Comparison of ENCODE assay signal across 23 cellular contexts in the genomic region with DNA sequence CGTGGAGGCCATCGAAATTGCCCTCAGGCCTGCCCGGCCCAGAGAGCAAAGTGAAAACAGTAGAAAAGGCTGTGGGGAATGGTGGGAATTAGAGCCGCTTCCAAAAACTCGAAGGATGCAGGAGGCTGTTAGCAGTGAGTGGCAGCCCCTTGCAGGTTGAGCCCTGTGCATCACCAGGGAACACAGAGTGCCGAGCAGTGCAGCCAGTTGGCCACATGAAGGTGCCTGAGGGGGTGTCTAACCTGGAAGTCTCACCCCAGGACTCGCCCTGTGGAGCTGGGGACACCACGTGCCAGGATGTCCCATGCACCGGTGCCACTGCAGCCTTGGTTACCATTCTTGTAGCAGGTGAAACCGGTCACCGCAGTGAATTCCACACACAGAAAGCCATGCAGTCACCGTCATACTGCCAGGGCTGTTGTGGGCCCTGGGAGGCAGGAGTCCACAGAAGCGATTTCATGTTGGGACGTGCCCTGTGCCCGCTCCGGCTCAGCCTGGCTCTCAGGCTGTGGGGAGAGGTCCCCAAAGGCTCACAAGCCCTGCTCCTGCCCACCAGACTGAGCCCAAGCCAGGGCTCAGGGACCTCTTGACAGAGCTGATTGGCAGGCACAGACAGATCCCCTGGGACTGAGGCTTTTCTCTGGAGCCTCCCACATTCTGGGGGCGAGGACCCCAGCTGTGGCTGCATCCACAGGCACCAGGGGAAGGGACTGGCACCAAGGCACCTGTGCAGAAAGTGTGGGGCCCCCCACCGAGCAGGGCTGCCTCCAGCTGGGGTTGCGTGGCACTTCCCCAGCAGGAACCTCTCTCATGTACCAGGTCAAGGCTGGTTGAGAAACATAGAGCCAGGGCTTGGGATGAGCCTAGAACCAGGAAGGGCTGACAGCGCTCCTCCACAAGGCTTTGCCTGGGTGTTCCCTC. TPM values are rescaled to one million over a fixed set of nuclear protein-coding genes. Genes with fewer than 3 reads are reported as not detected.
A peak's percentile ranks its signal among the peaks of the same experiment; 100 is the strongest.
DNase-seq lines count a peak whose midpoint lies in the region; ATAC-seq and TF ChIP-seq lines count a peak whose summit lies in the region.
"Had no signal": no experiment of that assay in that cellular context is flagged by ENCODE, and none has a peak within 500 bp of the region (broad histone marks: within the 10 kb centered on the region; RNA-seq: fewer than 3 reads in every experiment).

No MANE protein-coding gene starts in this region.

- no peaks in the 10 kb centered on the region for H3K79me2 ChIP-seq in osteoblast (ENCODE audit: insufficient read depth, low read length)

- no peak overlapping the region for H3K4me3 Mint-ChIP-seq in natural killer cell treated with Interleukin-12 subunit alpha and Interleukin-12 subunit beta and Interleukin-15 and Interleukin-18, amount 100 ng/mL, for 72 hours
- H3K4me3 Mint-ChIP-seq in natural killer cell: no peak overlapping the region
- H3K4me3 Mint-ChIP-seq: CD8-positive, alpha-beta memory T cell; H9; IgD-negative memory B cell had no signal

- intact Hi-C loops in natural killer cell (cut with micrococcal nuclease) (no loop called here), aorta (cut with DNase I) (loop anchor here in 1 of 2 donors (5.0 kb wide), 1 partner anchor 77 kb away; no protein-coding TSS in a partner anchor)

- H3K4me1 ChIP-seq in osteoblast (ENCODE audit: insufficient read depth, low read length) (no peaks in the 10 kb centered on the region), aorta (ENCODE audit: control insufficient read depth in 1 of 2, insufficient read depth in 2 of 2, low read length in 2 of 2) (peaks cover 0 to 3% of the 10 kb centered on the region in 2 donors)
- H3K4me1 ChIP-seq: BE2C had no signal

- no peaks in the 10 kb centered on the region for H3K4me1 Mint-ChIP-seq in natural killer cell treated with Interleukin-12 subunit alpha and Interleukin-12 subunit beta and Interleukin-15 and Interleukin-18, amount 100 ng/mL, for 72 hours (ENCODE audit: low read depth in 2 of 2)
- H3K4me1 Mint-ChIP-seq in natural killer cell: no peaks in the 10 kb centered on the region
- H3K4me1 Mint-ChIP-seq: CD8-positive, alpha-beta memory T cell; H9 had no signal

- H3K27ac Mint-ChIP-seq in natural killer cell treated with Interleukin-12 subunit alpha and Interleukin-12 subunit beta and Interleukin-15 and Interleukin-18, amount 100 ng/mL, for 72 hours: no peak overlapping the region
- H3K27ac Mint-ChIP-seq in natural killer cell: no peak overlapping the region
- H3K27ac Mint-ChIP-seq: CD8-positive, alpha-beta memory T cell; H9; IgD-negative memory B cell had no signal

- peaks cover 4% of the 10 kb centered on the region for H3K36me3 Mint-ChIP-seq in natural killer cell treated with Interleukin-12 subunit alpha and Interleukin-12 subunit beta and Interleukin-15 and Interleukin-18, amount 100 ng/mL, for 72 hours
- no peaks in the 10 kb centered on the region for H3K36me3 Mint-ChIP-seq in natural killer cell
- H3K36me3 Mint-ChIP-seq: CD8-positive, alpha-beta memory T cell had no signal

- H3K9me3 Mint-ChIP-seq in natural killer cell treated with Interleukin-12 subunit alpha and Interleukin-12 subunit beta and Interleukin-15 and Interleukin-18, amount 100 ng/mL, for 72 hours: peaks cover 3% of the 10 kb centered on the region
- H3K9me3 Mint-ChIP-seq in natural killer cell: no peaks in the 10 kb centered on the region

- H3K9me3 ChIP-seq in osteoblast (ENCODE audit: low read depth, low read length) (peaks cover 6% of the 10 kb centered on the region), aorta (ENCODE audit: control insufficient read depth, low read length) (no peaks in the 10 kb centered on the region)
- H3K9me3 ChIP-seq: BE2C had no signal

- no peaks in the 10 kb centered on the region for H3K36me3 ChIP-seq in osteoblast (ENCODE audit: insufficient read depth, low read length)
- H3K36me3 ChIP-seq in aorta (ENCODE audit: control insufficient read depth in 1 of 2, insufficient read depth in 2 of 2, low read length in 1 of 2): no peaks in the 10 kb centered on the region
- H3K36me3 ChIP-seq: BE2C had no signal

- WGBS in aorta, 2 donors: 63 to 69% methylated on average over 20 of the region's 20 CpGs

- no peak overlapping the region for H3K4me2 ChIP-seq in osteoblast (ENCODE audit: insufficient read depth, low read length)

- ATAC-seq in natural killer cell treated with Interleukin-12 subunit alpha and Interleukin-12 subunit beta and Interleukin-15 and Interleukin-18, amount 100 ng/mL, for 72 hours: no peak
- no peak for ATAC-seq in natural killer cell
- ATAC-seq in aorta (ENCODE audit: low FRiP score): no peak
- ATAC-seq in GM21619 (IDR thresholded peaks at IDR 0.05; ENCODE audit: unreplicated experiment): no peak

- no peaks in the 10 kb centered on the region for H4K20me1 ChIP-seq in osteoblast (ENCODE audit: insufficient read depth, low read length)

- H3K27me3 Mint-ChIP-seq in natural killer cell treated with Interleukin-12 subunit alpha and Interleukin-12 subunit beta and Interleukin-15 and Interleukin-18, amount 100 ng/mL, for 72 hours: peaks cover 0 to 6% of the 10 kb centered on the region in 2 donors
- peaks cover 0 to 3% of the 10 kb centered on the region in 2 donors for H3K27me3 Mint-ChIP-seq in natural killer cell (ENCODE audit: low read depth in 2 of 2)

- H3K27me3 ChIP-seq in osteoblast (ENCODE audit: insufficient read depth, low read length) (peaks cover 2% of the 10 kb centered on the region), aorta (ENCODE audit: control insufficient read depth in 1 of 2, insufficient read depth in 2 of 2, low read length in 1 of 2) (no peaks in the 10 kb centered on the region)

- no peak overlapping the region for H2AFZ ChIP-seq in osteoblast (ENCODE audit: low read length)

- H3K4me3 ChIP-seq in osteoblast (ENCODE audit: insufficient read depth, low read length): no peak overlapping the region
- H3K4me3 ChIP-seq in aorta (ENCODE audit: low read length in 2 of 2): no peak overlapping the region

- DNase-seq in NCI-H2171 treated with DMSO at 0.1 percent for 48 hours (lab: John Stamatoyannopoulos, UW): peak; percentile 19
- DNase-seq in NCI-H2171 (lab: John Stamatoyannopoulos, UW): no peak
- peak; percentile 42 for DNase-seq in natural killer cell treated with Interleukin-12 subunit alpha and Interleukin-12 subunit beta and Interleukin-15 and Interleukin-18, amount 100 ng/mL, for 72 hours (ENCODE audit: low spot score)
- no peak for DNase-seq in natural killer cell
- DNase-seq in osteoblast (ENCODE audit: insufficient read length, low spot score, missing footprints): peak; percentile 66
- peak; percentile 45 to 66 for DNase-seq in aorta
- DNase-seq in NCI-H1417 (lab: John Stamatoyannopoulos, UW): no peak
- DNase-seq: BE2C; CD8-positive, alpha-beta memory T cell; DMS79; H9; Kasumi-1; MM.1S; NCI-H1105 treated with DMSO at 0.1 percent for 48 hours; NCI-H187 treated with DMSO at 0.1 percent for 48 hours; NCI-H446 treated with DMSO at 0.1 percent for 48 hours; NK-92 treated with Interleukin-12 subunit alpha and Interleukin-12 subunit beta, amount 100 ng/mL, for 24 hours; RPMI8226 had no signal

- H3K27ac ChIP-seq in osteoblast (ENCODE audit: low read depth, low read length) (no peak overlapping the region), aorta (ENCODE audit: low read depth in 1 of 2, low read length in 2 of 2) (peak overlapping the region in 1 of 2 donors; percentile 74)
- H3K27ac ChIP-seq: 22Rv1 had no signal

- TF ChIP-seq CTCF in natural killer cell (IDR thresholded peaks at IDR 0.05): no peak
- TF ChIP-seq CTCF in osteoblast (IDR thresholded peaks at IDR 0.05; ENCODE audit: extremely low read depth, low read depth, low read length): no peak

RNA-seq across cellular contexts. Expression of a gene that starts 16.7 kb away (rescaled TPM):
- not detected for total RNA-seq in natural killer cell treated with Interleukin-12 subunit alpha and Interleukin-12 subunit beta and Interleukin-15 and Interleukin-18, amount 100 ng/mL, for 72 hours
- total RNA-seq in natural killer cell: not detected
- total RNA-seq in osteoblast: not detected in 2 replicates
- total RNA-seq in aorta: not detected
- not detected for polyA plus RNA-seq in aorta
- total RNA-seq: CD8-positive, alpha-beta memory T cell; H9; HT1080; OCI-LY7 had no signal
- polyA plus RNA-seq: CD8-positive, alpha-beta memory T cell; IgD-negative memory B cell had no signal

Comparison
In these comparisons a context has a peak if more than half of its experiments do, and no peak if none do; other contexts are left out.
1. DNase-seq: peak in NCI-H2171 treated with DMSO at 0.1 percent for 48 hours (single experiment), natural killer cell treated with Interleukin-12 subunit alpha and Interleukin-12 subunit beta and Interleukin-15 and Interleukin-18, amount 100 ng/mL, for 72 hours (single experiment), osteoblast (single experiment) and aorta (2 of 2); none in NCI-H2171 (single experiment), natural killer cell (single experiment) and NCI-H1417 (0 of 3).